In genomic region chr18:10851824-10852225, GRCh38 we compare ENCODE assay signal across 9 cellular contexts.
DNase-seq lines count a peak whose midpoint lies in the region; ATAC-seq, FAIRE-seq and TF ChIP-seq lines count a peak whose summit lies in the region.
"Had no signal": no experiment of that assay in that cellular context is flagged by ENCODE, and none has a peak within 500 bp of the region (broad histone marks: within the 10 kb centered on the region; RNA-seq: fewer than 3 reads in every experiment).

No MANE protein-coding gene starts in this region.

- ATAC-seq in HG03378 (IDR thresholded peaks at IDR 0.05; ENCODE audit: unreplicated experiment) (peak; percentile 49), HG02571 (IDR thresholded peaks at IDR 0.05; ENCODE audit: unreplicated experiment) (no peak), GM19455 (IDR thresholded peaks at IDR 0.05; ENCODE audit: unreplicated experiment) (no peak)

- no peaks in the 10 kb centered on the region for H3K27me3 ChIP-seq in NT2/D1 (ENCODE audit: insufficient read depth, insufficient read length)
- H3K27me3 ChIP-seq: SJCRH30 had no signal

- no peak overlapping the region for H3K27ac ChIP-seq in substantia nigra (ENCODE audit: low read depth, low read length, poor library complexity, severe bottlenecking)
- H3K27ac ChIP-seq: SJCRH30 had no signal

- no peaks in the 10 kb centered on the region; the same call in 1 of the 2 replicates for H3K9me3 ChIP-seq in NT2/D1 (ENCODE audit: insufficient read depth, low read length)
- H3K9me3 ChIP-seq: SJCRH30 had no signal

- DNase-seq in D721Med (ENCODE audit: insufficient read length, low spot score) (no peak), NT2/D1 (ENCODE audit: low read depth, low spot score) (peak; percentile 20), dermis microvascular lymphatic vessel endothelial cell (ENCODE audit: low read depth in 2 of 2) (peak; percentile 58 to 76), myocyte (ENCODE audit: low read depth) (peak; percentile 67), substantia nigra (lab: John Stamatoyannopoulos, UW) (no peak)

- H3K4me3 ChIP-seq in NT2/D1 (ENCODE audit: insufficient read length, low read depth), result no peak overlapping the region
- H3K4me3 ChIP-seq: SJCRH30 had no signal

- H3K4me1 ChIP-seq in NT2/D1 (ENCODE audit: insufficient read depth, insufficient read length), result no peaks in the 10 kb centered on the region
- H3K4me1 ChIP-seq: SJCRH30 had no signal

- FAIRE-seq in D721Med (lab: Jason Lieb, UNC), result no peak

- peak; percentile 73 for TF ChIP-seq CTCF in D721Med (IDR thresholded peaks at IDR 0.05; ENCODE audit: insufficient read depth, missing control alignments)

- H3K9ac ChIP-seq in NT2/D1 (ENCODE audit: insufficient read length, low read depth), result no peak overlapping the region

- H3K36me3 ChIP-seq in NT2/D1 (ENCODE audit: insufficient read depth, insufficient read length, low read length), result no peaks in the 10 kb centered on the region
- H3K36me3 ChIP-seq: SJCRH30 had no signal

Comparison
In these comparisons a context has a peak if more than half of its experiments do, and no peak if none do; other contexts are left out.
1. DNase-seq: peak in NT2/D1 (single experiment), dermis microvascular lymphatic vessel endothelial cell (2 of 2) and myocyte (single experiment); none in D721Med (single experiment) and substantia nigra (0 of 49).